Comparison of ENCODE assay signal across 7 cellular contexts in genomic region chr12:115806000-115806399, GRCh38.
"Had no signal": no experiment of that assay in that cellular context is flagged by ENCODE, and none has a peak within 500 bp of the region (broad histone marks: within the 10 kb centered on the region; RNA-seq: fewer than 3 reads in every experiment).

No MANE protein-coding gene starts in this region.

- H3K9ac ChIP-seq: KMS-11 had no signal

- ATAC-seq: HepG2 had no signal

- DNase-seq: IMR-90, KBM-7, KG1 had no signal

- FAIRE-seq: HepG2, HTR-8/SVneo had no signal

- H3K4me2 ChIP-seq: KMS-11 had no signal

- H3K27ac ChIP-seq: HL-60, KMS-11 had no signal
